Comparison of ENCODE assay signal across 22 cellular contexts in genomic region chr7:111679944-111680343, GRCh38.
A peak's percentile ranks its signal among the peaks of the same experiment; 100 is the strongest.
DNase-seq lines count a peak whose midpoint lies in the region; ATAC-seq, FAIRE-seq and TF ChIP-seq lines count a peak whose summit lies in the region.
"Had no signal": no experiment of that assay in that cellular context is flagged by ENCODE, and none has a peak within 500 bp of the region (broad histone marks: within the 10 kb centered on the region; RNA-seq: fewer than 3 reads in every experiment).

No MANE protein-coding gene starts in this region.

- H3F3A ChIP-seq in SK-N-SH (replicated peaks; ENCODE audit: insufficient read depth) = peaks cover 14% of the 10 kb centered on the region

- TF ChIP-seq EP300 in SK-N-SH (IDR thresholded peaks at IDR 0.05; ENCODE audit: borderline replicate concordance in 1 of 2, low read depth in 1 of 2, low read length in 1 of 2) = no peak
- TF ChIP-seq EP300 in K562 (IDR thresholded peaks at IDR 0.05; ENCODE audit: low read length) = no peak

- no peak for DNase-seq in SK-N-SH
- no peak for DNase-seq in K562 (ENCODE audit: extremely low read depth in 1 of 4, low spot score in 3 of 4)
- DNase-seq in epithelial cell of esophagus (ENCODE audit: low read depth) = peak; percentile 9
- no peak for DNase-seq in activated T-cell treated with anti-CD3 and anti-CD28 coated beads, Interleukin-2, amount 50 U/mL, for 1 hour
- DNase-seq in psoas muscle = no peak
- no peak for DNase-seq in sciatic nerve (ENCODE audit: low spot score)
- DNase-seq: Caco-2; CD4-positive, CD25-positive, alpha-beta regulatory T cell; CD8-positive, alpha-beta T cell; DMS153; DND-41; GM23248; H9 had no signal

- in situ Hi-C loops in K562 (cut with MboI) = no loop called here

- H3K4me3 ChIP-seq in SK-N-SH (ENCODE audit: low read depth in 2 of 2, low read length in 1 of 2) (no peak overlapping the region), K562 (no peak overlapping the region), epithelial cell of esophagus (ENCODE audit: low read length) (no peak overlapping the region), psoas muscle (no peak overlapping the region)
- H3K4me3 ChIP-seq: BLaER1, GM23248 had no signal

- H2AFZ ChIP-seq in SK-N-SH (ENCODE audit: low read depth) (no peak overlapping the region), K562 (ENCODE audit: low read depth, low read length) (no peak overlapping the region; the same call in 1 of the 2 replicates)
- H2AFZ ChIP-seq: GM23248 had no signal

- FAIRE-seq in K562 (lab: Jason Lieb, UNC) = no peak
- FAIRE-seq: A204.1, G401.6, GM12892, GM19239 had no signal

- TF ChIP-seq CTCF in SK-N-SH (IDR thresholded peaks at IDR 0.05) (no peak), K562 (IDR thresholded peaks at IDR 0.05 in 2 of 3, conservative IDR thresholded peaks at IDR 0.05 in 1 of 3; ENCODE audit: insufficient read depth in 2 of 3, low read depth in 1 of 3, low read length in 3 of 3) (no peak), epithelial cell of esophagus (IDR thresholded peaks at IDR 0.05; ENCODE audit: insufficient read depth, low read depth, low read length, missing control alignments) (no peak), psoas muscle (IDR thresholded peaks at IDR 0.05) (no peak)

- CTCF ChIA-PET in SK-N-SH (lab: Yijun Ruan, JAX) (interaction anchor here (0.8 kb wide), 1 partner anchor 43 kb away, joined by 3 read pairs; no protein-coding TSS in a partner anchor), K562 (lab: Yijun Ruan, JAX; ENCODE audit: low intra/inter-chr PET ratio) (no interaction called here)

- H3K9me1 ChIP-seq in K562 (ENCODE audit: control insufficient read depth, insufficient read depth, low read length) = no peaks in the 10 kb centered on the region

- H3K27ac ChIP-seq in SK-N-SH (ENCODE audit: low read depth in 2 of 2, low read length in 1 of 2) = no peak overlapping the region
- no peak overlapping the region for H3K27ac ChIP-seq in K562 (ENCODE audit: extremely low read depth, low read depth, low read length)
- no peak overlapping the region for H3K27ac ChIP-seq in psoas muscle
- H3K27ac ChIP-seq: 22Rv1, BLaER1, C4-2B, GM23248 had no signal

- H4K20me1 ChIP-seq in SK-N-SH (ENCODE audit: insufficient read depth) = no peaks in the 10 kb centered on the region
- H4K20me1 ChIP-seq in K562 (replicated peaks; ENCODE audit: control insufficient read depth, insufficient read depth, low read length) = no peaks in the 10 kb centered on the region
- H4K20me1 ChIP-seq: BLaER1 had no signal

- H3K27me3 ChIP-seq in SK-N-SH (ENCODE audit: insufficient read depth) (no peaks in the 10 kb centered on the region), K562 (ENCODE audit: control insufficient read depth in 2 of 2, insufficient read depth in 2 of 2, low read length in 2 of 2) (peaks cover 0 to 12% of the 10 kb centered on the region in 2 experiments; a peak in 3 of 5 replicates), psoas muscle (ENCODE audit: insufficient read depth in 3 of 3, low read length in 2 of 3) (peaks cover 0 to 2% (median 0%) of the 10 kb centered on the region in 3 donors)
- H3K27me3 ChIP-seq: BLaER1 had no signal

- intact Hi-C loops in K562 (cut with micrococcal nuclease) = no loop called here
- intact Hi-C loops in psoas muscle (cut with DNase I) = no loop called here
- intact Hi-C loops in sciatic nerve (cut with DNase I) = no loop called here

- H3K4me1 ChIP-seq in SK-N-SH (ENCODE audit: control insufficient read depth in 1 of 2, insufficient read depth in 2 of 2, low read depth in 1 of 2, low read length in 1 of 2) (peaks cover 8 to 19% of the 10 kb centered on the region in 2 experiments), K562 (replicated peaks in 1 of 2; ENCODE audit: control insufficient read depth in 2 of 2, insufficient read depth in 2 of 2, low read length in 2 of 2) (peaks cover 0 to 10% of the 10 kb centered on the region in 2 experiments; a peak in 1 of 5 replicates), psoas muscle (no peaks in the 10 kb centered on the region)
- H3K4me1 ChIP-seq: BLaER1 had no signal

- POLR2A ChIA-PET in SK-N-SH (lab: Yijun Ruan, JAX) (no interaction called here), K562 (lab: Yijun Ruan, JAX) (interaction anchor here (0.6 to 1.9 kb wide), 2 partner anchors 11 to 460 kb away, joined by 4 to 6 read pairs; no protein-coding TSS in a partner anchor)

- H3K4me2 ChIP-seq in SK-N-SH = no peak overlapping the region
- H3K4me2 ChIP-seq in K562 (ENCODE audit: insufficient read depth, low read length) = no peak overlapping the region
- H3K4me2 ChIP-seq: BLaER1 had no signal

- ATAC-seq in SK-N-SH treated with all-trans-retinoic acid at 6 μM for 48 hours = no peak
- ATAC-seq in K562 = no peak
- ATAC-seq in psoas muscle = no peak
- ATAC-seq in sciatic nerve = no peak
- ATAC-seq: CD8-positive, alpha-beta T cell; HCT116 had no signal

- no TSS peak for BruUV-seq in K562 (replicated peaks; lab: Mats Ljungman, UMichigan)

- TF ChIP-seq RAD21 in SK-N-SH (IDR thresholded peaks at IDR 0.05; ENCODE audit: low read length) (no peak), K562 (CRISPR knock-in tag; conservative IDR thresholded peaks at IDR 0.05 in 1 of 2, IDR thresholded peaks at IDR 0.05 in 1 of 2) (no peak)

- no peaks in the 10 kb centered on the region for H3K9me3 ChIP-seq in SK-N-SH
- H3K9me3 ChIP-seq in K562 (replicated peaks; ENCODE audit: control insufficient read depth, insufficient read depth, low read depth, low read length) = no peaks in the 10 kb centered on the region
- no peaks in the 10 kb centered on the region for H3K9me3 ChIP-seq in psoas muscle
- H3K9me3 ChIP-seq: BLaER1, Caco-2 had no signal

- H3K9me2 ChIP-seq in SK-N-SH = no peaks in the 10 kb centered on the region

- WGBS in SK-N-SH (ENCODE audit: low lambda C conversion rate) = 85% methylated on average over 2 of the region's 2 CpGs
- 9% methylated on average over 2 of the region's 2 CpGs for WGBS in K562 (ENCODE audit: insufficient coverage, low coverage, missing lambda C conversion rate)
- 88 to 97% (median 89%) methylated on average over 2 of the region's 2 CpGs for WGBS in psoas muscle, 3 donors

- H3K79me2 ChIP-seq in SK-N-SH (ENCODE audit: insufficient read depth) = no peaks in the 10 kb centered on the region
- no peaks in the 10 kb centered on the region for H3K79me2 ChIP-seq in K562 (ENCODE audit: control insufficient read depth, insufficient read depth, low read length)

- TF ChIP-seq POLR2A in K562 (conservative IDR thresholded peaks at IDR 0.05) = no peak

- H3K36me3 ChIP-seq in SK-N-SH (replicated peaks in 1 of 2; ENCODE audit: control insufficient read depth in 1 of 2, insufficient read depth in 2 of 2, low read length in 1 of 2) = no peaks in the 10 kb centered on the region
- H3K36me3 ChIP-seq in K562 (ENCODE audit: control insufficient read depth, insufficient read depth, low read length) = no peaks in the 10 kb centered on the region
- H3K36me3 ChIP-seq in psoas muscle (ENCODE audit: insufficient read depth in 1 of 2, low read depth in 1 of 2) = no peaks in the 10 kb centered on the region
- H3K36me3 ChIP-seq: BLaER1 had no signal

- H3K9ac ChIP-seq in SK-N-SH = no peak overlapping the region
- H3K9ac ChIP-seq in K562 (ENCODE audit: insufficient read depth in 1 of 2, low read depth in 2 of 2, low read length in 2 of 2) = no peak overlapping the region
- H3K9ac ChIP-seq: BLaER1, GM23248 had no signal

TF ChIP-seq in SK-N-SH, 30 proteins besides CTCF, POLR2A, EP300 and RAD21:
- TF ChIP-seq CHD2 (IDR thresholded peaks at IDR 0.05; ENCODE audit: low read length, partially characterized antibody) (no peak), NFIC (IDR thresholded peaks at IDR 0.05; ENCODE audit: borderline replicate concordance) (peak; percentile 44), NRF1 (IDR thresholded peaks at IDR 0.05; ENCODE audit: low read depth, low read length) (no peak)

TF ChIP-seq in SK-N-SH treated with all-trans-retinoic acid at 6 μM for 48 hours, 23 proteins besides CTCF, POLR2A, EP300 and RAD21 (continues in another document):
- TF ChIP-seq ISL1 (CRISPR knock-in tag; IDR thresholded peaks at IDR 0.05) = no peak
- no peak for TF ChIP-seq ESRRG (CRISPR knock-in tag; IDR thresholded peaks at IDR 0.05)
- no peak for TF ChIP-seq POU6F1 (CRISPR knock-in tag; IDR thresholded peaks at IDR 0.05; ENCODE audit: borderline replicate concordance, low read depth)

TF ChIP-seq in K562, 482 proteins besides CTCF, POLR2A, EP300 and RAD21 (continues in another document):
- TF ChIP-seq ZNF253 (CRISPR knock-in tag; conservative IDR thresholded peaks at IDR 0.05) = peak; percentile 81
- no peak for TF ChIP-seq ZBTB49 (CRISPR knock-in tag; IDR thresholded peaks at IDR 0.05; ENCODE audit: borderline replicate concordance)
- TF ChIP-seq ZNF589 (CRISPR knock-in tag; IDR thresholded peaks at IDR 0.05; ENCODE audit: low read depth) = 0 out of 2 replicates have a peak, but pooled peaks have one; percentile 37
- 0 out of 2 replicates have a peak, but pooled peaks have one; percentile 44 for TF ChIP-seq TCF15 (CRISPR knock-in tag; IDR thresholded peaks at IDR 0.05)
- no peak for TF ChIP-seq NR4A1 (CRISPR knock-in tag; IDR thresholded peaks at IDR 0.05)
- TF ChIP-seq NR4A1 (tag; IDR thresholded peaks at IDR 0.05) = peak; percentile 88; the same call in 1 of the 2 replicates

Comparison
In these comparisons a context has a peak if more than half of its experiments do, and no peak if none do; other contexts are left out.
1. Of the 27 proteins assayed by ChIP-seq in both K562 and SK-N-SH: peak only in K562: none; only in SK-N-SH: NFIC; in both: none; in neither: 26.